ENCODE assay signal across 19 cellular contexts in the genomic region with DNA sequence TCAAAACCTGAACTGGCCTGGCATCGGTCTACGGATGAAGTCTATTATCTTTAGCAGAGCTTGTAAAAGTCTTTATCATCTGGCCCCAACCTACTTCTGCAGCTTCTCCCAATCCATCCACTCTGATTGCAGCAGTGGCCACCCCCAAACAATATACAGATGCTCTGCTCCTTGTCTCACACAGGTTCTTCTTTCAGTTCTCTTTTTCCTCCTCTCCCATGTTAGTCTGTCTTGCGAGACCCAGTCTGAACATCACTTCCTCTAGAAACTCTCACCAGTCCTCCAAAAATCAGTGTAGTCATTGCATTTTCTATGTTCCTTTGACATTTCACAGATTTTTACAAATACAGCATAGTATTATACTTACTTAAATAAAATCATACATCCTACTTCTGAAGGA.
"Had no signal": no experiment of that assay in that cellular context is flagged by ENCODE, and none has a peak within 500 bp of the region (broad histone marks: within the 10 kb centered on the region; RNA-seq: fewer than 3 reads in every experiment).

No MANE protein-coding gene starts in this region.

- H3K4me1 ChIP-seq: heart left ventricle, psoas muscle, right lobe of liver, testis, transverse colon had no signal

- H3K36me3 Mint-ChIP-seq: naive thymus-derived CD8-positive, alpha-beta T cell; stimulated activated effector memory CD8-positive, alpha-beta T cell treated with anti-CD3 and anti-CD28 coated beads, Interleukin-12 subunit alpha, Interleukin-12 subunit beta, amount 100 ng/mL, for 72 hours had no signal

- H3K27me3 Mint-ChIP-seq: stimulated activated naive CD8-positive, alpha-beta T cell treated with anti-CD3 and anti-CD28 coated beads, Interleukin-15, amount 100 ng/mL, for 72 hours had no signal

- H3K4me3 ChIP-seq: heart left ventricle, lung, psoas muscle, right lobe of liver, testis, transverse colon had no signal

- H3K27ac Mint-ChIP-seq: naive thymus-derived CD8-positive, alpha-beta T cell; stimulated activated effector memory CD8-positive, alpha-beta T cell treated with anti-CD3 and anti-CD28 coated beads, Interleukin-12 subunit alpha, Interleukin-12 subunit beta, amount 100 ng/mL, for 72 hours; stimulated activated naive CD8-positive, alpha-beta T cell treated with anti-CD3 and anti-CD28 coated beads, Interleukin-15, amount 100 ng/mL, for 72 hours had no signal

- H3K4me3 Mint-ChIP-seq: naive thymus-derived CD8-positive, alpha-beta T cell; stimulated activated effector memory CD8-positive, alpha-beta T cell treated with anti-CD3 and anti-CD28 coated beads, Interleukin-12 subunit alpha, Interleukin-12 subunit beta, amount 100 ng/mL, for 72 hours; stimulated activated naive CD8-positive, alpha-beta T cell treated with anti-CD3 and anti-CD28 coated beads, Interleukin-15, amount 100 ng/mL, for 72 hours had no signal

- ATAC-seq: esophagus mucosa; heart left ventricle; left colon; left ventricle myocardium superior; naive thymus-derived CD8-positive, alpha-beta T cell; psoas muscle; right lobe of liver; stimulated activated effector memory CD8-positive, alpha-beta T cell treated with anti-CD3 and anti-CD28 coated beads, Interleukin-12 subunit alpha, Interleukin-12 subunit beta, amount 100 ng/mL, for 72 hours; stimulated activated naive CD8-positive, alpha-beta T cell treated with anti-CD3 and anti-CD28 coated beads, Interleukin-15, amount 100 ng/mL, for 72 hours had no signal

- H3K4me1 Mint-ChIP-seq: naive thymus-derived CD8-positive, alpha-beta T cell; stimulated activated effector memory CD8-positive, alpha-beta T cell treated with anti-CD3 and anti-CD28 coated beads, Interleukin-12 subunit alpha, Interleukin-12 subunit beta, amount 100 ng/mL, for 72 hours; stimulated activated naive CD8-positive, alpha-beta T cell treated with anti-CD3 and anti-CD28 coated beads, Interleukin-15, amount 100 ng/mL, for 72 hours had no signal

- DNase-seq: effector memory CD4-positive, alpha-beta T cell; heart left ventricle; hippocampal formation; left colon; left ventricle myocardium superior; mesendoderm; naive thymus-derived CD8-positive, alpha-beta T cell; psoas muscle; retina; right lobe of liver; stimulated activated CD4-positive, alpha-beta T cell treated with anti-CD3 and anti-CD28 coated beads, Interleukin-4, amount 100 ng/mL, for 1 hour; stimulated activated CD8-positive, alpha-beta memory T cell treated with anti-CD3 and anti-CD28 coated beads, Interleukin-4, amount 100 ng/mL, for 48 hours; stimulated activated naive CD8-positive, alpha-beta T cell treated with anti-CD3 and anti-CD28 coated beads, Interleukin-15, amount 100 ng/mL, for 72 hours; testis; transverse colon had no signal

- H3K27ac ChIP-seq: heart left ventricle, neutrophil, psoas muscle, right lobe of liver, testis, transverse colon had no signal

- H3K9me3 ChIP-seq: heart left ventricle, neutrophil, psoas muscle, right lobe of liver, testis, transverse colon had no signal

- H3K27me3 ChIP-seq: heart left ventricle, neutrophil, right lobe of liver, testis, transverse colon had no signal

- H3K36me3 ChIP-seq: heart left ventricle, neutrophil, right lobe of liver, transverse colon had no signal

- H3K9me3 Mint-ChIP-seq: stimulated activated naive CD8-positive, alpha-beta T cell treated with anti-CD3 and anti-CD28 coated beads, Interleukin-15, amount 100 ng/mL, for 72 hours had no signal
